ENCODE assay signal across 1 cellular context in genomic region chr12:51636581-51636980, GRCh38.
TF ChIP-seq lines count a peak whose summit lies in the region.

No MANE protein-coding gene starts in this region.

TF ChIP-seq in HepG2, 621 proteins besides CTCF, POLR2A, EP300 and RAD21:
- no peak for TF ChIP-seq KIAA2018 (CRISPR knock-in tag; IDR thresholded peaks at IDR 0.05; ENCODE audit: borderline replicate concordance)
- peak in 1 of 2 experiments; percentile 24; a peak in 1 of 4 replicates for TF ChIP-seq MAFK (conservative IDR thresholded peaks at IDR 0.05 in 1 of 2, IDR thresholded peaks at IDR 0.05 in 1 of 2; ENCODE audit: low read length in 2 of 2)
- TF ChIP-seq MAFF (IDR thresholded peaks at IDR 0.05; ENCODE audit: low read depth, low read length), result 0 out of 2 replicates have a peak, but pooled peaks have one; percentile 14
